In genomic region chr12:117900561-117900960, GRCh38 we compare ENCODE assay signal across 23 cellular contexts.
DNase-seq lines count a peak whose midpoint lies in the region; ATAC-seq and TF ChIP-seq lines count a peak whose summit lies in the region.
"Had no signal": no experiment of that assay in that cellular context is flagged by ENCODE, and none has a peak within 500 bp of the region (broad histone marks: within the 10 kb centered on the region; RNA-seq: fewer than 3 reads in every experiment).

No MANE protein-coding gene starts in this region.

- H3K36me3 Mint-ChIP-seq in Calu3 (ENCODE audit: insufficient read depth, unreplicated experiment): no peaks in the 10 kb centered on the region
- H3K36me3 Mint-ChIP-seq: activated CD8-positive, alpha-beta memory T cell treated with anti-CD3 and anti-CD28 coated beads, Interleukin-2, amount 10 ng/mL, durations not matched to agents 7 days and 5 days; activated naive CD8-positive, alpha-beta T cell had no signal

- no TSS peak for BruUV-seq in Calu3 (replicated peaks; lab: Mats Ljungman, UMichigan)

- H3K4me3 Mint-ChIP-seq in Calu3 (ENCODE audit: low read depth, unreplicated experiment): no peak overlapping the region
- H3K4me3 Mint-ChIP-seq: activated CD4-positive, alpha-beta T cell treated with anti-CD3 and anti-CD28 coated beads for 36 hours; activated CD8-positive, alpha-beta memory T cell treated with anti-CD3 and anti-CD28 coated beads, Interleukin-2, amount 10 ng/mL, durations not matched to agents 7 days and 5 days; activated naive CD8-positive, alpha-beta T cell had no signal

- no peaks in the 10 kb centered on the region for H3K27me3 ChIP-seq in RWPE2 (ENCODE audit: insufficient read depth, poor library complexity, severe bottlenecking)
- H3K27me3 ChIP-seq: body of pancreas, colonic mucosa, tibial nerve had no signal

- no peaks in the 10 kb centered on the region for H3K9me3 Mint-ChIP-seq in Calu3 (ENCODE audit: low read depth, unreplicated experiment)

- H3K36me3 ChIP-seq in RWPE2 (ENCODE audit: low read depth): no peaks in the 10 kb centered on the region
- H3K36me3 ChIP-seq: colonic mucosa, tibial nerve had no signal

- intact Hi-C loops in Calu3 (cut with micrococcal nuclease; ENCODE audit: unreplicated experiment): no loop called here
- intact Hi-C loops in left ventricle myocardium superior (cut with micrococcal nuclease): no loop called here

- no peaks in the 10 kb centered on the region for H3K4me1 Mint-ChIP-seq in Calu3 (ENCODE audit: low read depth, unreplicated experiment)
- H3K4me1 Mint-ChIP-seq: activated CD8-positive, alpha-beta memory T cell treated with anti-CD3 and anti-CD28 coated beads, Interleukin-2, amount 10 ng/mL, durations not matched to agents 7 days and 5 days had no signal

- H3K27me3 Mint-ChIP-seq in Calu3 (ENCODE audit: unreplicated experiment): no peaks in the 10 kb centered on the region
- H3K27me3 Mint-ChIP-seq: activated CD8-positive, alpha-beta memory T cell treated with anti-CD3 and anti-CD28 coated beads, Interleukin-2, amount 10 ng/mL, durations not matched to agents 7 days and 5 days had no signal

- H3K27ac Mint-ChIP-seq in Calu3 (ENCODE audit: unreplicated experiment): peak overlapping the region; percentile 34
- H3K27ac Mint-ChIP-seq: activated CD4-positive, alpha-beta T cell treated with anti-CD3 and anti-CD28 coated beads for 36 hours; activated CD8-positive, alpha-beta memory T cell treated with anti-CD3 and anti-CD28 coated beads, Interleukin-2, amount 10 ng/mL, durations not matched to agents 7 days and 5 days; activated naive CD8-positive, alpha-beta T cell had no signal

- H3K4me1 ChIP-seq in RWPE2 (ENCODE audit: insufficient read depth, poor library complexity, severe bottlenecking): peaks cover 3% of the 10 kb centered on the region
- H3K4me1 ChIP-seq: body of pancreas, colonic mucosa, tibial nerve had no signal

- DNase-seq in Calu3 (no peak), HS-5 (ENCODE audit: low read depth) (peak; percentile 74), RWPE2 (ENCODE audit: low spot score) (no peak), glomerular visceral epithelial cell (ENCODE audit: extremely low spot score) (peak; percentile 35), left ventricle myocardium superior (no peak), GM10266 (ENCODE audit: extremely low spot score) (no peak)
- no peak for DNase-seq in activated CD8-positive, alpha-beta memory T cell treated with anti-CD3 and anti-CD28 coated beads for 24 hours
- DNase-seq: activated CD4-positive, alpha-beta T cell treated with anti-CD3 and anti-CD28 coated beads for 36 hours; activated CD8-positive, alpha-beta memory T cell treated with anti-CD3 and anti-CD28 coated beads, Interleukin-2, amount 10 ng/mL, durations not matched to agents 7 days and 5 days; body of pancreas; colonic mucosa; DMS79 treated with DMSO at 0.1 percent for 48 hours; hippocampal formation; NCI-H1930; NCI-H345; stimulated activated CD4-positive, alpha-beta T cell treated with anti-CD3 and anti-CD28 coated beads, Interleukin-2, amount 100 ng/mL, for 48 hours; stimulated activated naive CD8-positive, alpha-beta T cell treated with anti-CD3 and anti-CD28 coated beads, Interleukin-15, Interleukin-2, amounts not matched to agents 100 U/mL and 50 U/mL, for 24 hours had no signal

- H3K9me3 ChIP-seq in RWPE2 (ENCODE audit: severe bottlenecking): no peaks in the 10 kb centered on the region
- H3K9me3 ChIP-seq: body of pancreas, colonic mucosa had no signal

- ATAC-seq in RWPE2 (ENCODE audit: low read depth) (peak; percentile 86), GM19328 (IDR thresholded peaks at IDR 0.05; ENCODE audit: unreplicated experiment) (no peak), left ventricle myocardium superior (no peak)
- ATAC-seq: activated CD4-positive, alpha-beta T cell treated with anti-CD3 and anti-CD28 coated beads for 36 hours; activated CD8-positive, alpha-beta memory T cell treated with anti-CD3 and anti-CD28 coated beads, Interleukin-2, amount 10 ng/mL, durations not matched to agents 7 days and 5 days; body of pancreas; K562; stimulated activated naive CD8-positive, alpha-beta T cell treated with anti-CD3 and anti-CD28 coated beads, Interleukin-15, Interleukin-2, amounts not matched to agents 100 U/mL and 50 U/mL, for 24 hours had no signal

- no peak overlapping the region for H3K27ac ChIP-seq in RWPE2 (ENCODE audit: poor library complexity, severe bottlenecking)
- H3K27ac ChIP-seq: body of pancreas, colonic mucosa, HL-60, tibial nerve had no signal

- H3K4me3 ChIP-seq in RWPE2 (ENCODE audit: severe bottlenecking): no peak overlapping the region
- H3K4me3 ChIP-seq: body of pancreas, colonic mucosa, K562, smooth muscle cell, tibial nerve had no signal

- no peak for TF ChIP-seq CTCF in Calu3 (IDR thresholded peaks at IDR 0.05; ENCODE audit: unreplicated experiment)
- TF ChIP-seq CTCF in RWPE2 (IDR thresholded peaks at IDR 0.05; ENCODE audit: poor library complexity, severe bottlenecking): no peak
- no peak for TF ChIP-seq CTCF in GM10266 (IDR thresholded peaks at IDR 0.05; ENCODE audit: control insufficient read depth, insufficient read depth, low read depth, missing control alignments)

- CTCF ChIA-PET in Calu3 (lab: Charles Lee): no interaction called here

Comparison
In these comparisons a context has a peak if more than half of its experiments do, and no peak if none do; other contexts are left out.
1. DNase-seq: peak in HS-5 (single experiment) and glomerular visceral epithelial cell (single experiment); none in Calu3 (single experiment), RWPE2 (single experiment), left ventricle myocardium superior (single experiment), activated CD8-positive, alpha-beta memory T cell treated with anti-CD3 and anti-CD28 coated beads for 24 hours (single experiment) and GM10266 (single experiment).